ENCODE assay signal across 8 cellular contexts in genomic region chr4:123396294-123397275, GRCh38. TPM values are rescaled to one million over a fixed set of nuclear protein-coding genes. Genes with fewer than 3 reads are reported as not detected.
A peak's percentile ranks its signal among the peaks of the same experiment; 100 is the strongest.
DNase-seq lines count a peak whose midpoint lies in the region; TF ChIP-seq lines count a peak whose summit lies in the region.

A gene with protein sequence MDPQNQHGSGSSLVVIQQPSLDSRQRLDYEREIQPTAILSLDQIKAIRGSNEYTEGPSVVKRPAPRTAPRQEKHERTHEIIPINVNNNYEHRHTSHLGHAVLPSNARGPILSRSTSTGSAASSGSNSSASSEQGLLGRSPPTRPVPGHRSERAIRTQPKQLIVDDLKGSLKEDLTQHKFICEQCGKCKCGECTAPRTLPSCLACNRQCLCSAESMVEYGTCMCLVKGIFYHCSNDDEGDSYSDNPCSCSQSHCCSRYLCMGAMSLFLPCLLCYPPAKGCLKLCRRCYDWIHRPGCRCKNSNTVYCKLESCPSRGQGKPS (plus strand): TSS chr4:123396795. CDS start chr4:123401592, 4,797 bp downstream.

- H3K4me3 Mint-ChIP-seq in HFFc6: peak within 1 kb of the TSS; percentile 91
- peak within 1 kb of the TSS; percentile 92 for H3K4me3 Mint-ChIP-seq in activated naive CD4-positive, alpha-beta T cell treated with anti-CD3 and anti-CD28 coated beads, Interleukin-2, amount 50 U/mL, for 24 hours

- peaks cover 26% of the 10 kb centered on the region for H3K79me2 ChIP-seq in SK-N-SH (ENCODE audit: insufficient read depth)

- TF ChIP-seq RAD21 in SK-N-SH (IDR thresholded peaks at IDR 0.05; ENCODE audit: low read length): no peak

- no peaks in the 10 kb centered on the region for H3K9me3 Mint-ChIP-seq in HFFc6
- no peaks in the 10 kb centered on the region for H3K9me3 Mint-ChIP-seq in activated naive CD4-positive, alpha-beta T cell treated with anti-CD3 and anti-CD28 coated beads, Interleukin-2, amount 50 U/mL, for 24 hours

- peaks cover 0 to 2% of the 10 kb centered on the region in 2 experiments for H3K36me3 ChIP-seq in SK-N-SH (replicated peaks in 1 of 2; ENCODE audit: control insufficient read depth in 1 of 2, insufficient read depth in 2 of 2, low read length in 1 of 2)
- no peaks in the 10 kb centered on the region for H3K36me3 ChIP-seq in neutrophil
- H3K36me3 ChIP-seq in suprapubic skin: no peaks in the 10 kb centered on the region

- peaks cover 5% of the 10 kb centered on the region for H3K27me3 Mint-ChIP-seq in HFFc6 (ENCODE audit: insufficient read depth)
- peaks cover 21% of the 10 kb centered on the region for H3K27me3 Mint-ChIP-seq in activated naive CD4-positive, alpha-beta T cell treated with anti-CD3 and anti-CD28 coated beads, Interleukin-2, amount 50 U/mL, for 24 hours

- WGBS in SK-N-SH (ENCODE audit: low lambda C conversion rate): 2% methylated on average over 28 of the region's 28 CpGs
- under 1% methylated on average over 28 of the region's 28 CpGs for WGBS in suprapubic skin

- CTCF ChIA-PET in SK-N-SH (lab: Yijun Ruan, JAX): interaction anchor here (0.6 to 1.7 kb wide), 7 partner anchors 11 to 1128 kb away, joined by 3 to 6 read pairs (median 3); no protein-coding TSS in a partner anchor

- no peak for TF ChIP-seq CTCF in HFFc6 (IDR thresholded peaks at IDR 0.05)
- no peak for TF ChIP-seq CTCF in SK-N-SH (IDR thresholded peaks at IDR 0.05)
- no peak for TF ChIP-seq CTCF in neutrophil (IDR thresholded peaks at IDR 0.05)
- no peak for TF ChIP-seq CTCF in suprapubic skin (IDR thresholded peaks at IDR 0.05)

- H3K4me1 ChIP-seq in SK-N-SH (ENCODE audit: control insufficient read depth in 1 of 2, insufficient read depth in 2 of 2, low read depth in 1 of 2, low read length in 1 of 2): peaks cover 0 to 8% of the 10 kb centered on the region in 2 experiments; a peak in 2 of 4 replicates
- peaks cover 29 to 37% of the 10 kb centered on the region in 2 experiments for H3K4me1 ChIP-seq in neutrophil (ENCODE audit: control insufficient read depth in 1 of 2, insufficient read depth in 1 of 2, low read depth in 1 of 2, low read length in 1 of 2)
- peaks cover 12% of the 10 kb centered on the region for H3K4me1 ChIP-seq in suprapubic skin

- H3K4me3 ChIP-seq in SK-N-SH (ENCODE audit: low read depth in 2 of 2, low read length in 1 of 2): peak within 1 kb of the TSS; percentile 63 to 80
- H3K4me3 ChIP-seq in neutrophil (ENCODE audit: low read depth in 1 of 2, low read length in 1 of 2): peak within 1 kb of the TSS; percentile 65 to 73
- H3K4me3 ChIP-seq in suprapubic skin: peak within 1 kb of the TSS; percentile 92

- no peaks in the 10 kb centered on the region for H3K36me3 Mint-ChIP-seq in HFFc6 (ENCODE audit: low read depth)
- peaks cover 8% of the 10 kb centered on the region for H3K36me3 Mint-ChIP-seq in activated naive CD4-positive, alpha-beta T cell treated with anti-CD3 and anti-CD28 coated beads, Interleukin-2, amount 50 U/mL, for 24 hours

- no peaks in the 10 kb centered on the region; the same call in 1 of the 2 replicates for H4K20me1 ChIP-seq in SK-N-SH (ENCODE audit: insufficient read depth)

- peak in 1 of 2 donors; percentile 57 for TF ChIP-seq POLR2A in suprapubic skin (IDR thresholded peaks at IDR 0.05)

- H3K4me2 ChIP-seq in SK-N-SH: peak within 1 kb of the TSS; percentile 79

- peak; percentile 90 for DNase-seq in GF-D8 (lab: John Stamatoyannopoulos, UW)
- peak; percentile 71 for DNase-seq in HFFc6
- DNase-seq in NCI-H1048 (lab: John Stamatoyannopoulos, UW): peak; percentile 76
- DNase-seq in SK-N-SH: peak; percentile 70
- peak; percentile 66 for DNase-seq in globus pallidus (ENCODE audit: low spot score)
- DNase-seq in suprapubic skin (ENCODE audit: low spot score in 2 of 2): peak; percentile 93 to 94

- no peaks in the 10 kb centered on the region for H3K9me2 ChIP-seq in SK-N-SH

- H2AFZ ChIP-seq in SK-N-SH (ENCODE audit: low read depth): peak within 1 kb of the TSS; percentile 89

- peak within 1 kb of the TSS; percentile 25; the same call in 1 of the 2 replicates for H3K27ac Mint-ChIP-seq in HFFc6
- peak within 1 kb of the TSS; percentile 84 for H3K27ac Mint-ChIP-seq in activated naive CD4-positive, alpha-beta T cell treated with anti-CD3 and anti-CD28 coated beads, Interleukin-2, amount 50 U/mL, for 24 hours

- no peak for TF ChIP-seq EP300 in SK-N-SH (IDR thresholded peaks at IDR 0.05; ENCODE audit: borderline replicate concordance in 1 of 2, low read depth in 1 of 2, low read length in 1 of 2)
- no peak for TF ChIP-seq EP300 in suprapubic skin (IDR thresholded peaks at IDR 0.05)

- no peaks in the 10 kb centered on the region for H3K9me3 ChIP-seq in SK-N-SH
- no peaks in the 10 kb centered on the region for H3K9me3 ChIP-seq in neutrophil
- H3K9me3 ChIP-seq in suprapubic skin: no peaks in the 10 kb centered on the region

- H3K4me1 Mint-ChIP-seq in HFFc6 (ENCODE audit: low read depth): peaks cover 24% of the 10 kb centered on the region
- H3K4me1 Mint-ChIP-seq in activated naive CD4-positive, alpha-beta T cell treated with anti-CD3 and anti-CD28 coated beads, Interleukin-2, amount 50 U/mL, for 24 hours: peaks cover 22% of the 10 kb centered on the region

- POLR2A ChIA-PET in SK-N-SH (lab: Yijun Ruan, JAX): no interaction called here

- H3F3A ChIP-seq in SK-N-SH (replicated peaks; ENCODE audit: insufficient read depth): peaks cover 4% of the 10 kb centered on the region

- H3K9ac ChIP-seq in SK-N-SH: peak within 1 kb of the TSS; percentile 54

- H3K27ac ChIP-seq in SK-N-SH (ENCODE audit: low read depth in 2 of 2, low read length in 1 of 2): peak within 1 kb of the TSS; percentile 56 to 62; a peak in 3 of 4 replicates
- H3K27ac ChIP-seq in neutrophil: no peak within 1 kb of the TSS
- peak within 1 kb of the TSS; percentile 97 for H3K27ac ChIP-seq in suprapubic skin

- H3K27me3 ChIP-seq in SK-N-SH (ENCODE audit: insufficient read depth) (no peaks in the 10 kb centered on the region), neutrophil (peaks cover 45% of the 10 kb centered on the region), suprapubic skin (no peaks in the 10 kb centered on the region)

TF ChIP-seq in SK-N-SH, 30 proteins besides CTCF, POLR2A, EP300 and RAD21 (continues in another document):
- TF ChIP-seq, protein P1, sequence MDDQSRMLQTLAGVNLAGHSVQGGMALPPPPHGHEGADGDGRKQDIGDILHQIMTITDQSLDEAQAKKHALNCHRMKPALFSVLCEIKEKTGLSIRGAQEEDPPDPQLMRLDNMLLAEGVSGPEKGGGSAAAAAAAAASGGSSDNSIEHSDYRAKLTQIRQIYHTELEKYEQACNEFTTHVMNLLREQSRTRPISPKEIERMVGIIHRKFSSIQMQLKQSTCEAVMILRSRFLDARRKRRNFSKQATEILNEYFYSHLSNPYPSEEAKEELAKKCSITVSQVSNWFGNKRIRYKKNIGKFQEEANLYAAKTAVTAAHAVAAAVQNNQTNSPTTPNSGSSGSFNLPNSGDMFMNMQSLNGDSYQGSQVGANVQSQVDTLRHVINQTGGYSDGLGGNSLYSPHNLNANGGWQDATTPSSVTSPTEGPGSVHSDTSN (IDR thresholded peaks at IDR 0.05): peak; percentile 99
- TF ChIP-seq FOXM1 (IDR thresholded peaks at IDR 0.05; ENCODE audit: low read depth) (no peak), FOSL2 (IDR thresholded peaks at IDR 0.05; ENCODE audit: borderline replicate concordance, low read depth) (no peak), SMC3 (IDR thresholded peaks at IDR 0.05; ENCODE audit: low read depth, low read length) (no peak), JUND (IDR thresholded peaks at IDR 0.05) (peak; percentile 70), MAX (IDR thresholded peaks at IDR 0.05; ENCODE audit: low read depth) (peak; percentile 55; the same call in 1 of the 2 replicates), USF2 (IDR thresholded peaks at IDR 0.05; ENCODE audit: borderline replicate concordance, low read depth, low read length) (no peak), RXRA (IDR thresholded peaks at IDR 0.05; ENCODE audit: borderline replicate concordance, low read depth) (no peak), TEAD4 (IDR thresholded peaks at IDR 0.05; ENCODE audit: borderline replicate concordance, insufficient read depth) (no peak), POLR2AphosphoS5 (IDR thresholded peaks at IDR 0.05; ENCODE audit: low read depth, low read length) (peak; percentile 97), SIN3A (IDR thresholded peaks at IDR 0.05; ENCODE audit: borderline replicate concordance, low read depth, low read length) (peak; percentile 83)
- TF ChIP-seq, protein P2, sequence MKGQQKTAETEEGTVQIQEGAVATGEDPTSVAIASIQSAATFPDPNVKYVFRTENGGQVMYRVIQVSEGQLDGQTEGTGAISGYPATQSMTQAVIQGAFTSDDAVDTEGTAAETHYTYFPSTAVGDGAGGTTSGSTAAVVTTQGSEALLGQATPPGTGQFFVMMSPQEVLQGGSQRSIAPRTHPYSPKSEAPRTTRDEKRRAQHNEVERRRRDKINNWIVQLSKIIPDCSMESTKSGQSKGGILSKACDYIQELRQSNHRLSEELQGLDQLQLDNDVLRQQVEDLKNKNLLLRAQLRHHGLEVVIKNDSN (IDR thresholded peaks at IDR 0.05; ENCODE audit: borderline replicate concordance, low read depth): no peak
- TF ChIP-seq, protein P3, sequence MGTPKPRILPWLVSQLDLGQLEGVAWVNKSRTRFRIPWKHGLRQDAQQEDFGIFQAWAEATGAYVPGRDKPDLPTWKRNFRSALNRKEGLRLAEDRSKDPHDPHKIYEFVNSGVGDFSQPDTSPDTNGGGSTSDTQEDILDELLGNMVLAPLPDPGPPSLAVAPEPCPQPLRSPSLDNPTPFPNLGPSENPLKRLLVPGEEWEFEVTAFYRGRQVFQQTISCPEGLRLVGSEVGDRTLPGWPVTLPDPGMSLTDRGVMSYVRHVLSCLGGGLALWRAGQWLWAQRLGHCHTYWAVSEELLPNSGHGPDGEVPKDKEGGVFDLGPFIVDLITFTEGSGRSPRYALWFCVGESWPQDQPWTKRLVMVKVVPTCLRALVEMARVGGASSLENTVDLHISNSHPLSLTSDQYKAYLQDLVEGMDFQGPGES (IDR thresholded peaks at IDR 0.05; ENCODE audit: low read depth, low read length): no peak

RNA-seq across cellular contexts. Expression of the gene that starts here (rescaled TPM):
- 1 to 10 TPM in 2 of 6 experiments, under 1 TPM in 4; 0.41 to 1.6 (median 0.56) TPM for total RNA-seq in HFFc6 (2021; fragmentation: NEBNext Ultra II Directional; extraction: Animal tissue kit (Norgen Biotek cat#: 25700))
- 9.2 and 12.4 TPM in 2 replicates for polyA plus RNA-seq in SK-N-SH (2012; rRNA removed)
- polyA plus RNA-seq in SK-N-SH (2012; cell fraction: cytosol; rRNA removed): 11.2 and 13.1 TPM in 2 replicates
- polyA plus RNA-seq in SK-N-SH (2012; cell fraction: nucleus; rRNA removed): 11.7 and 15.6 TPM in 2 replicates
- total RNA-seq in suprapubic skin: 100 to 1,000 TPM; 113 to 381 (median 206) TPM

Comparison
In these comparisons a context has a peak if more than half of its experiments do, and no peak if none do; other contexts are left out.
1. RNA of the gene that starts here (total RNA-seq): 113 to 381 TPM in suprapubic skin; 0.41 to 1.6 TPM in HFFc6; every median in the first group is over 10 times any median in the second.
2. Peak in every context shown above with its lines, with median percentiles within 50 percentile points of each other: DNase-seq and H3K4me3 ChIP-seq.